In genomic region chr1:94680008-94680377, GRCh38 we compare ENCODE assay signal across 21 cellular contexts.
"Had no signal": no experiment of that assay in that cellular context is flagged by ENCODE, and none has a peak within 500 bp of the region (broad histone marks: within the 10 kb centered on the region; RNA-seq: fewer than 3 reads in every experiment).

No MANE protein-coding gene starts in this region.

- H3K36me3 Mint-ChIP-seq: IgD-negative memory B cell had no signal

- H3K9me3 Mint-ChIP-seq: IgD-negative memory B cell had no signal

- H3K27ac Mint-ChIP-seq: IgD-negative memory B cell had no signal

- H3K4me1 Mint-ChIP-seq: IgD-negative memory B cell had no signal

- H3K9ac ChIP-seq: SK-N-SH had no signal

- H3K27ac ChIP-seq: RWPE1 had no signal

- H3K4me3 Mint-ChIP-seq: IgD-negative memory B cell had no signal

- ATAC-seq: HepG2, Panc1, PC-3 had no signal

- DNase-seq: KBM-7; MV-4-11; NCI-H1048; NCI-H1105; NCI-H1436 treated with DMSO at 0.1 percent for 48 hours; NCI-H1694; NCI-H187 treated with DMSO at 0.1 percent for 48 hours; NCI-H2029 treated with DMSO at 0.1 percent for 48 hours; NCI-H2171 treated with DMSO at 0.1 percent for 48 hours; NCI-H446 treated with DMSO at 0.1 percent for 48 hours; NCI-H510A treated with DMSO at 0.1 percent for 48 hours; NCI-H526; NCI-H82; NK-92 treated with Interleukin-12 subunit alpha and Interleukin-12 subunit beta, amount 100 ng/mL, for 24 hours; PC-3; SHP77; SK-N-SH had no signal

- FAIRE-seq: HepG2 had no signal

- H3K4me2 ChIP-seq: SK-N-SH had no signal

- H3K9me3 ChIP-seq: SK-N-SH had no signal
